1 cellular context compared by ENCODE assay signal in genomic region chr1:210372931-210373627, GRCh38.
TF ChIP-seq lines count a peak whose summit lies in the region.

No MANE protein-coding gene starts in this region.

TF ChIP-seq in IMR-90, 13 proteins besides CTCF, POLR2A, EP300 and RAD21:
- TF ChIP-seq SMC3 (IDR thresholded peaks at IDR 0.05; ENCODE audit: low read depth, low read length) (no peak), BHLHE40 (IDR thresholded peaks at IDR 0.05; ENCODE audit: low read depth, low read length) (peak; percentile 18; the same call in 1 of the 2 replicates)
